ENCODE assay signal across 2 cellular contexts in the genomic region with DNA sequence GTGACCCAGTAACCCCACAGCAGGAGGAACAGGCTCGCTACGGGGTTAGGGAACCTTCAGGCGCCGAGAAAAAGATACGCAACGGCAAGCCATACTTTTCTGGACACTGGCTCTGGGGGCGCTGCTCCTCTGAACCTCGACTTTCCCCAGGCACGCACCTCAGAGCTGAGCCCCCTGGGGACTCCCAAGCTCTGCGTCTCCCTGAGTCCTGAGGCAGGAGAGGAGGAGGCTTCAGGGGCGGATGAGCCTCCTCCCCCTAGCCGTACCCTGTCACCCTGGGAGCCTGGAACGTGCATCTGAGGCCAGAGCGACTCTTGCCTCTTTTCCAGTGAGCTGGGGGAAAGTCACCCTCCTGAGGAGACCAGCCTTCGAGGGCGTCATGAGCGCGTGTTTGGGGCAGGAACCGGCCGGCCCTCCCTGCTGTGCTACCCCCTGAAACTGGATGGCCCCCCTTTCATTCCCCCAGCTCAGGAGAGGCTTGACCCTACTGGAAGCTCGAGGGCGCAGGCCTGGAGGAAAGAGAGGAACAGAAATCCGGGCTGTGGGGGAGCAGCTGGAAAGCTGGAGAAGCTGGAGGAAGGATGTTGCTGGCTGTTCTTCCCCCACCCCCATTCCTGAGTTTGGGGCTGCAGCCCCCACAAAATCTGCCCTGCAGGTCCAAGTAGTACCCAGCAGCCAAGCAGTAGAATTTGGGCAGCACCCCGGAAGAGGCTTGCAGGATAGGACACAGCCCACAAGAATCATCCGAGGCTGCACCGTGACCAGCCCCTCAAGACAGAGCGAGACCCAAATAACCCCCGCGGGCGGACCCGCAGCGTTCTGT.
TF ChIP-seq lines count a peak whose summit lies in the region.

No MANE protein-coding gene starts in this region.

TF ChIP-seq in GM23338, 12 proteins besides CTCF, POLR2A, EP300 and RAD21 (continued from another document and continues in another):
- TF ChIP-seq, protein P1, sequence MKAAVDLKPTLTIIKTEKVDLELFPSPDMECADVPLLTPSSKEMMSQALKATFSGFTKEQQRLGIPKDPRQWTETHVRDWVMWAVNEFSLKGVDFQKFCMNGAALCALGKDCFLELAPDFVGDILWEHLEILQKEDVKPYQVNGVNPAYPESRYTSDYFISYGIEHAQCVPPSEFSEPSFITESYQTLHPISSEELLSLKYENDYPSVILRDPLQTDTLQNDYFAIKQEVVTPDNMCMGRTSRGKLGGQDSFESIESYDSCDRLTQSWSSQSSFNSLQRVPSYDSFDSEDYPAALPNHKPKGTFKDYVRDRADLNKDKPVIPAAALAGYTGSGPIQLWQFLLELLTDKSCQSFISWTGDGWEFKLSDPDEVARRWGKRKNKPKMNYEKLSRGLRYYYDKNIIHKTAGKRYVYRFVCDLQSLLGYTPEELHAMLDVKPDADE (IDR thresholded peaks at IDR 0.05): no peak
- TF ChIP-seq POLR2AphosphoS5 (IDR thresholded peaks at IDR 0.05; ENCODE audit: low read depth) (no peak), ZNF331 (CRISPR knock-in tag; IDR thresholded peaks at IDR 0.05; ENCODE audit: low read depth) (no peak), JUNB (IDR thresholded peaks at IDR 0.05; ENCODE audit: unreplicated experiment) (no peak), ZNF114 (CRISPR knock-in tag; IDR thresholded peaks at IDR 0.05) (no peak), STAT1 (IDR thresholded peaks at IDR 0.05; ENCODE audit: unreplicated experiment) (no peak)
- TF ChIP-seq, protein P2, sequence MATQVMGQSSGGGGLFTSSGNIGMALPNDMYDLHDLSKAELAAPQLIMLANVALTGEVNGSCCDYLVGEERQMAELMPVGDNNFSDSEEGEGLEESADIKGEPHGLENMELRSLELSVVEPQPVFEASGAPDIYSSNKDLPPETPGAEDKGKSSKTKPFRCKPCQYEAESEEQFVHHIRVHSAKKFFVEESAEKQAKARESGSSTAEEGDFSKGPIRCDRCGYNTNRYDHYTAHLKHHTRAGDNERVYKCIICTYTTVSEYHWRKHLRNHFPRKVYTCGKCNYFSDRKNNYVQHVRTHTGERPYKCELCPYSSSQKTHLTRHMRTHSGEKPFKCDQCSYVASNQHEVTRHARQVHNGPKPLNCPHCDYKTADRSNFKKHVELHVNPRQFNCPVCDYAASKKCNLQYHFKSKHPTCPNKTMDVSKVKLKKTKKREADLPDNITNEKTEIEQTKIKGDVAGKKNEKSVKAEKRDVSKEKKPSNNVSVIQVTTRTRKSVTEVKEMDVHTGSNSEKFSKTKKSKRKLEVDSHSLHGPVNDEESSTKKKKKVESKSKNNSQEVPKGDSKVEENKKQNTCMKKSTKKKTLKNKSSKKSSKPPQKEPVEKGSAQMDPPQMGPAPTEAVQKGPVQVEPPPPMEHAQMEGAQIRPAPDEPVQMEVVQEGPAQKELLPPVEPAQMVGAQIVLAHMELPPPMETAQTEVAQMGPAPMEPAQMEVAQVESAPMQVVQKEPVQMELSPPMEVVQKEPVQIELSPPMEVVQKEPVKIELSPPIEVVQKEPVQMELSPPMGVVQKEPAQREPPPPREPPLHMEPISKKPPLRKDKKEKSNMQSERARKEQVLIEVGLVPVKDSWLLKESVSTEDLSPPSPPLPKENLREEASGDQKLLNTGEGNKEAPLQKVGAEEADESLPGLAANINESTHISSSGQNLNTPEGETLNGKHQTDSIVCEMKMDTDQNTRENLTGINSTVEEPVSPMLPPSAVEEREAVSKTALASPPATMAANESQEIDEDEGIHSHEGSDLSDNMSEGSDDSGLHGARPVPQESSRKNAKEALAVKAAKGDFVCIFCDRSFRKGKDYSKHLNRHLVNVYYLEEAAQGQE (IDR thresholded peaks at IDR 0.05; ENCODE audit: unreplicated experiment): no peak

TF ChIP-seq in neural cell, 6 proteins besides CTCF, POLR2A, EP300 and RAD21:
- TF ChIP-seq, protein P2 (IDR thresholded peaks at IDR 0.05; ENCODE audit: borderline replicate concordance): no peak
- TF ChIP-seq EZH2 (IDR thresholded peaks at IDR 0.05; ENCODE audit: borderline replicate concordance, insufficient read depth, low read length, poor library complexity, severe bottlenecking) (no peak), MXI1 (conservative IDR thresholded peaks at IDR 0.05; ENCODE audit: poor library complexity, severe bottlenecking) (no peak), TAF1 (IDR thresholded peaks at IDR 0.05; ENCODE audit: low read depth) (no peak), POLR2AphosphoS5 (IDR thresholded peaks at IDR 0.05) (no peak), SMC3 (conservative IDR thresholded peaks at IDR 0.05; ENCODE audit: poor library complexity) (no peak)
